20 cellular contexts compared by ENCODE assay signal in the genomic region with DNA sequence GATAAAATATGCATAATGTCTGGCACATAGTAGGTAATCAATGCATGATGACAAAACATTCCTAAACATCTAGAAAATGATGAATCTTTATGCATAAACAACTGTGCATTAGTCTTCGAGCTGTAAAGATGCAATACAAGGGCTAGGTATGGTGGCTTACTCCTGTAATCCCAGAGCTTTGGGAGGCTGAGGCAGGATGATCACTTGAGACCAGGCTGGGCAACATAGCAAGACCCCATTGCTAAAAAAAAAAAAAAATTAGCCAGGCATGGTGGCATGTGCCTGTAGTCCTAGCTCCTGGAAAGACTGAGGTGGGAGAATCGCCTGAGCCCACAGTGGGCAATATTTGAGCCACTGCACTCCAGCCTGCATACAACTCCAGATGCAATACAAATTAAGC. TPM values are rescaled to one million over a fixed set of nuclear protein-coding genes. Genes with fewer than 3 reads are reported as not detected.
DNase-seq lines count a peak whose midpoint lies in the region; ATAC-seq, FAIRE-seq and TF ChIP-seq lines count a peak whose summit lies in the region.
"Had no signal": no experiment of that assay in that cellular context is flagged by ENCODE, and none has a peak within 500 bp of the region (broad histone marks: within the 10 kb centered on the region; RNA-seq: fewer than 3 reads in every experiment).

No MANE protein-coding gene starts in this region.

- peaks cover 0 to 9% (median 0%) of the 10 kb centered on the region in 3 experiments for H3K36me3 ChIP-seq in naive thymus-derived CD4-positive, alpha-beta T cell (ENCODE audit: control insufficient read depth in 2 of 3, insufficient read depth in 3 of 3, low read length in 3 of 3)

- POLR2A ChIA-PET in WTC11 (lab: Charles Lee): no interaction called here
- POLR2A ChIA-PET in naive thymus-derived CD4-positive, alpha-beta T cell (lab: Charles Lee): no interaction called here

- DNase-seq in activated naive CD4-positive, alpha-beta T cell treated with anti-CD3 and anti-CD28 coated beads, Interleukin-2, amount 50 U/mL, for 72 hours (ENCODE audit: low spot score in 2 of 2): no peak
- DNase-seq in WTC11 (ENCODE audit: low spot score) (no peak), GM12891 (ENCODE audit: insufficient read length, low spot score) (no peak), NCI-H1930 (lab: John Stamatoyannopoulos, UW) (no peak), SKM-1 (lab: John Stamatoyannopoulos, UW; ENCODE audit: unreplicated experiment) (no peak)
- DNase-seq in naive thymus-derived CD4-positive, alpha-beta T cell: no peak
- DNase-seq: 8988T, BE2C, EL, H9, MV-4-11, NCI-H1417 treated with DMSO at 0.1 percent for 48 hours, NCI-H2081, NCI-H748 treated with DMSO at 0.1 percent for 48 hours had no signal

- peaks cover 75% of the 10 kb centered on the region for H3K4me1 Mint-ChIP-seq in activated naive CD4-positive, alpha-beta T cell treated with anti-CD3 and anti-CD28 coated beads, Interleukin-2, amount 50 U/mL, for 24 hours
- H3K4me1 Mint-ChIP-seq in WTC11: peaks cover 47% of the 10 kb centered on the region
- peaks cover 65 to 89% (median 80%) of the 10 kb centered on the region in 7 donors for H3K4me1 Mint-ChIP-seq in naive thymus-derived CD4-positive, alpha-beta T cell

- H3K9me3 Mint-ChIP-seq in activated naive CD4-positive, alpha-beta T cell treated with anti-CD3 and anti-CD28 coated beads, Interleukin-2, amount 50 U/mL, for 24 hours: peaks cover 4% of the 10 kb centered on the region
- peaks cover 0 to 11% of the 10 kb centered on the region in 2 donors for H3K9me3 Mint-ChIP-seq in activated naive CD4-positive, alpha-beta T cell treated with anti-CD3 and anti-CD28 coated beads, Interleukin-2, amount 50 U/mL, for 72 hours
- H3K9me3 Mint-ChIP-seq in WTC11: no peaks in the 10 kb centered on the region
- peaks cover 0 to 11% (median 4%) of the 10 kb centered on the region in 11 donors for H3K9me3 Mint-ChIP-seq in naive thymus-derived CD4-positive, alpha-beta T cell
- H3K9me3 Mint-ChIP-seq: H9 had no signal

- no peaks in the 10 kb centered on the region for H3K27me3 Mint-ChIP-seq in activated naive CD4-positive, alpha-beta T cell treated with anti-CD3 and anti-CD28 coated beads, Interleukin-2, amount 50 U/mL, for 24 hours
- no peaks in the 10 kb centered on the region for H3K27me3 Mint-ChIP-seq in WTC11 (ENCODE audit: low read depth)
- H3K27me3 Mint-ChIP-seq in naive thymus-derived CD4-positive, alpha-beta T cell: no peaks in the 10 kb centered on the region

- H3K27me3 ChIP-seq in naive thymus-derived CD4-positive, alpha-beta T cell (ENCODE audit: control insufficient read depth in 2 of 2, insufficient read depth in 2 of 2, low read length in 2 of 2): no peaks in the 10 kb centered on the region
- H3K27me3 ChIP-seq: BE2C had no signal

- TF ChIP-seq POLR2A in GM12891 (IDR thresholded peaks at IDR 0.05; ENCODE audit: low read depth, low read length): no peak

- H3K36me3 Mint-ChIP-seq in activated naive CD4-positive, alpha-beta T cell treated with anti-CD3 and anti-CD28 coated beads, Interleukin-2, amount 50 U/mL, for 24 hours: peaks cover 42% of the 10 kb centered on the region
- peaks cover 42 to 69% of the 10 kb centered on the region in 2 donors for H3K36me3 Mint-ChIP-seq in activated naive CD4-positive, alpha-beta T cell treated with anti-CD3 and anti-CD28 coated beads, Interleukin-2, amount 50 U/mL, for 72 hours
- peaks cover 23% of the 10 kb centered on the region for H3K36me3 Mint-ChIP-seq in WTC11
- H3K36me3 Mint-ChIP-seq in naive thymus-derived CD4-positive, alpha-beta T cell: peaks cover 3 to 56% (median 24%) of the 10 kb centered on the region in 5 donors

- no peak overlapping the region for H3K4me3 ChIP-seq in naive thymus-derived CD4-positive, alpha-beta T cell (ENCODE audit: low read length)

- H3K27ac ChIP-seq in naive thymus-derived CD4-positive, alpha-beta T cell (ENCODE audit: low read depth, low read length): no peak overlapping the region
- H3K27ac ChIP-seq: HL-60, RWPE1 had no signal

- intact Hi-C loops in naive thymus-derived CD4-positive, alpha-beta T cell (cut with micrococcal nuclease): loop anchor here (5.0 kb wide), 3 partner anchors 42 to 402 kb away; partner anchors contain the start of gene MTHFD2 (in 1 of the 2)

- peaks cover 0 to 5% (median 0%) of the 10 kb centered on the region in 3 experiments for H3K9me3 ChIP-seq in naive thymus-derived CD4-positive, alpha-beta T cell (ENCODE audit: control insufficient read depth in 2 of 3, low read length in 3 of 3)
- H3K9me3 ChIP-seq: BE2C had no signal

- no peak for FAIRE-seq in GM12891 (lab: Jason Lieb, UNC)
- FAIRE-seq: GM19239, HTR-8/SVneo had no signal

- no peak for TF ChIP-seq CTCF in WTC11 (IDR thresholded peaks at IDR 0.05)

- H3K27ac Mint-ChIP-seq in activated naive CD4-positive, alpha-beta T cell treated with anti-CD3 and anti-CD28 coated beads, Interleukin-2, amount 50 U/mL, for 24 hours: peak overlapping the region; percentile 73
- no peak overlapping the region for H3K27ac Mint-ChIP-seq in activated naive CD4-positive, alpha-beta T cell treated with anti-CD3 and anti-CD28 coated beads, Interleukin-2, amount 50 U/mL, for 72 hours
- no peak overlapping the region for H3K27ac Mint-ChIP-seq in WTC11
- peak overlapping the region in 5 of 9 donors; percentile 3 to 84 (median 29) for H3K27ac Mint-ChIP-seq in naive thymus-derived CD4-positive, alpha-beta T cell
- H3K27ac Mint-ChIP-seq: H9 had no signal

- no peak for ATAC-seq in activated naive CD4-positive, alpha-beta T cell treated with anti-CD3 and anti-CD28 coated beads, Interleukin-2, amount 50 U/mL, for 72 hours
- ATAC-seq in WTC11 (no peak), GM19324 (IDR thresholded peaks at IDR 0.05; ENCODE audit: low FRiP score, unreplicated experiment) (no peak)
- ATAC-seq in naive thymus-derived CD4-positive, alpha-beta T cell: no peak

- H3K4me1 ChIP-seq in naive thymus-derived CD4-positive, alpha-beta T cell (ENCODE audit: control insufficient read depth in 2 of 2, insufficient read depth in 2 of 2, low read length in 2 of 2): peaks cover 30 to 53% of the 10 kb centered on the region in 2 donors
- H3K4me1 ChIP-seq: BE2C had no signal

- H3K4me3 Mint-ChIP-seq in activated naive CD4-positive, alpha-beta T cell treated with anti-CD3 and anti-CD28 coated beads, Interleukin-2, amount 50 U/mL, for 24 hours: peak overlapping the region; percentile 92
- no peak overlapping the region for H3K4me3 Mint-ChIP-seq in WTC11
- peak overlapping the region in 6 of 10 donors; percentile 8 to 92 (median 61) for H3K4me3 Mint-ChIP-seq in naive thymus-derived CD4-positive, alpha-beta T cell

- CTCF ChIA-PET in WTC11 (lab: Charles Lee): interaction anchor here (0.6 kb wide), 1 partner anchor 157 kb away, joined by 3 read pairs; no protein-coding TSS in a partner anchor
- CTCF ChIA-PET in naive thymus-derived CD4-positive, alpha-beta T cell (lab: Charles Lee): no interaction called here

TF ChIP-seq in WTC11, 78 proteins besides CTCF, POLR2A, EP300 and RAD21:
- peak; percentile 73; the same call in 1 of the 2 replicates for TF ChIP-seq ZNF121 (CRISPR knock-in tag; IDR thresholded peaks at IDR 0.05)
- no peak for TF ChIP-seq CDX4 (CRISPR knock-in tag; IDR thresholded peaks at IDR 0.05; ENCODE audit: borderline replicate concordance)

TF ChIP-seq in GM12891, 5 proteins besides CTCF, POLR2A, EP300 and RAD21:
- TF ChIP-seq POLR2AphosphoS5 (IDR thresholded peaks at IDR 0.05; ENCODE audit: low read depth, low read length) (no peak), PAX5 (IDR thresholded peaks at IDR 0.05; ENCODE audit: insufficient read depth, low read length, severe bottlenecking) (no peak), POU2F2 (IDR thresholded peaks at IDR 0.05; ENCODE audit: low read depth, low read length) (no peak), TAF1 (IDR thresholded peaks at IDR 0.05; ENCODE audit: low read depth, low read length) (no peak), SPI1 (IDR thresholded peaks at IDR 0.05; ENCODE audit: low read depth, low read length) (no peak)

RNA-seq across cellular contexts. Expression of gene TET3, which starts 5.3 kb away (rescaled TPM):
- 10 to 100 TPM; 15.9 to 24.7 TPM for total RNA-seq in activated naive CD4-positive, alpha-beta T cell treated with anti-CD3 and anti-CD28 coated beads, Interleukin-2, amount 50 U/mL, for 72 hours
- total RNA-seq in WTC11 (2021): 16.4 to 19.3 TPM (median 18.2 TPM) in 3 replicates
- 10 to 100 TPM; 19.1 to 38.6 (median 28.6) TPM for total RNA-seq in naive thymus-derived CD4-positive, alpha-beta T cell
- polyA plus RNA-seq in naive thymus-derived CD4-positive, alpha-beta T cell: 1 to 10 TPM in 1 of 2 donors, under 1 TPM in 1; 0.77 to 1.1 TPM
- polyA plus RNA-seq in GM12891 (2012; ENCODE audit: low read depth, missing spikeins): 9.6 TPM

Comparison
In these comparisons a context has a peak if more than half of its experiments do, and no peak if none do; other contexts are left out.
1. H3K27ac Mint-ChIP-seq: peak in activated naive CD4-positive, alpha-beta T cell treated with anti-CD3 and anti-CD28 coated beads, Interleukin-2, amount 50 U/mL, for 24 hours (single experiment) and naive thymus-derived CD4-positive, alpha-beta T cell (5 of 9); none in activated naive CD4-positive, alpha-beta T cell treated with anti-CD3 and anti-CD28 coated beads, Interleukin-2, amount 50 U/mL, for 72 hours (0 of 2) and WTC11 (single experiment).